In genomic region chr13:41053384-41053826, GRCh38 we compare ENCODE assay signal across 8 cellular contexts. TPM values are rescaled to one million over a fixed set of nuclear protein-coding genes. Genes with fewer than 3 reads are reported as not detected.
A peak's percentile ranks its signal among the peaks of the same experiment; 100 is the strongest.
DNase-seq lines count a peak whose midpoint lies in the region; ATAC-seq, FAIRE-seq and TF ChIP-seq lines count a peak whose summit lies in the region.

No MANE protein-coding gene starts in this region.

- H3K27me3 Mint-ChIP-seq in activated CD8-positive, alpha-beta T cell treated with anti-CD3 and anti-CD28 coated beads, Interleukin-2, amount 10 ng/mL, durations not matched to agents 7 days and 5 days (ENCODE audit: low read depth), result no peaks in the 10 kb centered on the region
- H3K27me3 Mint-ChIP-seq in activated CD4-positive, alpha-beta T cell treated with anti-CD3 and anti-CD28 coated beads, Interleukin-2, amount 10 ng/mL, durations not matched to agents 7 days and 5 days, result no peaks in the 10 kb centered on the region

- in situ Hi-C loops in HepG2 (cut with HindIII; ENCODE audit: extremely low pct_ligation_motif_present, low pct_unique_long_range_greater_than_20kb), result loop anchor here (10.0 kb wide), 1 partner anchor 79 kb away; no protein-coding TSS in a partner anchor

- peaks cover 11% of the 10 kb centered on the region for H3K36me3 Mint-ChIP-seq in activated CD8-positive, alpha-beta T cell treated with anti-CD3 and anti-CD28 coated beads, Interleukin-2, amount 10 ng/mL, durations not matched to agents 7 days and 5 days (ENCODE audit: low read depth)
- peaks cover 10% of the 10 kb centered on the region for H3K36me3 Mint-ChIP-seq in activated CD4-positive, alpha-beta T cell treated with anti-CD3 and anti-CD28 coated beads, Interleukin-2, amount 10 ng/mL, durations not matched to agents 7 days and 5 days (ENCODE audit: low read depth)

- DNase-seq in GM12892 (ENCODE audit: insufficient read length), result no peak
- no peak for DNase-seq in HepG2 (ENCODE audit: low spot score)
- DNase-seq in foreskin melanocyte, result no peak
- no peak for DNase-seq in DMS 273 treated with DMSO at 0.1 percent for 48 hours (lab: John Stamatoyannopoulos, UW)
- DNase-seq in activated CD8-positive, alpha-beta T cell treated with anti-CD3 and anti-CD28 coated beads, Interleukin-2, amount 10 ng/mL, durations not matched to agents 7 days and 5 days, result no peak
- DNase-seq in activated CD4-positive, alpha-beta T cell treated with anti-CD3 and anti-CD28 coated beads, Interleukin-2, amount 10 ng/mL, durations not matched to agents 7 days and 5 days, result no peak

- peaks cover 48% of the 10 kb centered on the region for H3K4me1 Mint-ChIP-seq in activated CD8-positive, alpha-beta T cell treated with anti-CD3 and anti-CD28 coated beads, Interleukin-2, amount 10 ng/mL, durations not matched to agents 7 days and 5 days (ENCODE audit: low read depth)
- peaks cover 56% of the 10 kb centered on the region for H3K4me1 Mint-ChIP-seq in activated CD4-positive, alpha-beta T cell treated with anti-CD3 and anti-CD28 coated beads, Interleukin-2, amount 10 ng/mL, durations not matched to agents 7 days and 5 days

- no peak for TF ChIP-seq EP300 in HepG2 (IDR thresholded peaks at IDR 0.05; ENCODE audit: low read depth in 2 of 2, low read length in 2 of 2)
- TF ChIP-seq EP300 in HepG2 (CRISPR knock-in tag; IDR thresholded peaks at IDR 0.05; ENCODE audit: borderline replicate concordance), result no peak

- H3K4me2 ChIP-seq in HepG2 (ENCODE audit: low read depth, low read length), result peak overlapping the region; percentile 8; the same call in 1 of the 2 replicates

- TF ChIP-seq RAD21 in HepG2 (CRISPR knock-in tag; IDR thresholded peaks at IDR 0.05), result no peak

- H3K27me3 ChIP-seq in HepG2 (ENCODE audit: control insufficient read depth in 1 of 2, insufficient read depth in 2 of 2, low read length in 2 of 2), result no peaks in the 10 kb centered on the region

- peaks cover 100% of the 10 kb centered on the region for H3K79me2 ChIP-seq in HepG2 (ENCODE audit: insufficient read depth, low read length)

- CTCF ChIA-PET in HepG2 (lab: Yijun Ruan, JAX; ENCODE audit: low intra/inter-chr PET ratio, low total read pairs), result no interaction called here
- CTCF ChIA-PET in activated CD8-positive, alpha-beta T cell treated with anti-CD3 and anti-CD28 coated beads, Interleukin-2, amount 10 ng/mL, durations not matched to agents 7 days and 5 days (lab: Charles Lee), result interaction anchor here (0.7 to 5.3 kb wide), 37 partner anchors 9 to 259 kb away, joined by 3 to 60 read pairs (median 6); partner anchors contain the start of gene ELF1
- CTCF ChIA-PET in activated CD4-positive, alpha-beta T cell treated with anti-CD3 and anti-CD28 coated beads, Interleukin-2, amount 10 ng/mL, durations not matched to agents 7 days and 5 days (lab: Charles Lee), result interaction anchor here (0.9 to 1.9 kb wide), 2 partner anchors 33 to 81 kb away, joined by 3 to 6 read pairs; no protein-coding TSS in a partner anchor

- H4K20me1 ChIP-seq in HepG2 (ENCODE audit: insufficient read depth, low read length), result peaks cover 41% of the 10 kb centered on the region

- FAIRE-seq in GM12892 (lab: Jason Lieb, UNC) (peak; percentile 44), HepG2 (lab: Jason Lieb, UNC) (no peak)

- H3K27ac Mint-ChIP-seq in activated CD8-positive, alpha-beta T cell treated with anti-CD3 and anti-CD28 coated beads, Interleukin-2, amount 10 ng/mL, durations not matched to agents 7 days and 5 days, result no peak overlapping the region
- H3K27ac Mint-ChIP-seq in activated CD4-positive, alpha-beta T cell treated with anti-CD3 and anti-CD28 coated beads, Interleukin-2, amount 10 ng/mL, durations not matched to agents 7 days and 5 days, result no peak overlapping the region

- H3K4me3 Mint-ChIP-seq in activated CD8-positive, alpha-beta T cell treated with anti-CD3 and anti-CD28 coated beads, Interleukin-2, amount 10 ng/mL, durations not matched to agents 7 days and 5 days, result no peak overlapping the region
- H3K4me3 Mint-ChIP-seq in activated CD4-positive, alpha-beta T cell treated with anti-CD3 and anti-CD28 coated beads, Interleukin-2, amount 10 ng/mL, durations not matched to agents 7 days and 5 days, result no peak overlapping the region

- H3K4me3 ChIP-seq in HepG2 (replicated peaks in 1 of 3; ENCODE audit: insufficient read depth in 1 of 3, low read depth in 2 of 3, low read length in 3 of 3), result no peak overlapping the region

- H2AFZ ChIP-seq in HepG2 (ENCODE audit: low read length), result no peak overlapping the region

- no peak for TF ChIP-seq CTCF in HepG2 (CRISPR knock-in tag; IDR thresholded peaks at IDR 0.05)

- intact Hi-C loops in HepG2 (cut with micrococcal nuclease; ENCODE audit: unreplicated experiment), result no loop called here

- no peak overlapping the region for H3K9ac ChIP-seq in HepG2 (ENCODE audit: insufficient read depth, low read depth, low read length)

- no TSS peak for BruUV-seq in HepG2 (replicated peaks; lab: Mats Ljungman, UMichigan)

- peaks cover 3 to 14% of the 10 kb centered on the region in 2 experiments; a peak in 2 of 5 replicates for H3K36me3 ChIP-seq in HepG2 (replicated peaks in 1 of 2; ENCODE audit: control insufficient read depth in 1 of 2, insufficient read depth in 2 of 2, low read length in 2 of 2)

- peaks cover 92% of the 10 kb centered on the region for H3K4me1 ChIP-seq in HepG2 (ENCODE audit: insufficient read depth, low read length)

- 65% methylated on average over 2 of the region's 2 CpGs for WGBS in HepG2 (ENCODE audit: low lambda C conversion rate)

- no peaks in the 10 kb centered on the region for H3K9me3 Mint-ChIP-seq in activated CD8-positive, alpha-beta T cell treated with anti-CD3 and anti-CD28 coated beads, Interleukin-2, amount 10 ng/mL, durations not matched to agents 7 days and 5 days (ENCODE audit: insufficient read depth)
- peaks cover 4% of the 10 kb centered on the region for H3K9me3 Mint-ChIP-seq in activated CD4-positive, alpha-beta T cell treated with anti-CD3 and anti-CD28 coated beads, Interleukin-2, amount 10 ng/mL, durations not matched to agents 7 days and 5 days

- peak; percentile 71 for ATAC-seq in HG02852 (IDR thresholded peaks at IDR 0.05; ENCODE audit: unreplicated experiment)
- no peak for ATAC-seq in HepG2
- no peak for ATAC-seq in activated CD8-positive, alpha-beta T cell treated with anti-CD3 and anti-CD28 coated beads, Interleukin-2, amount 10 ng/mL, durations not matched to agents 7 days and 5 days

- peak overlapping the region; percentile 11 for H3K27ac ChIP-seq in HepG2 (ENCODE audit: extremely low read length, insufficient read depth, low read length)

- TF ChIP-seq POLR2A in GM12892 (IDR thresholded peaks at IDR 0.05; ENCODE audit: low read depth, low read length) (no peak), Raji (IDR thresholded peaks at IDR 0.05; ENCODE audit: insufficient read depth, low read depth, low read length) (0 out of 2 replicates have a peak, but pooled peaks have one; percentile 18), HepG2 (IDR thresholded peaks at IDR 0.05; ENCODE audit: insufficient read depth in 1 of 2, low read depth in 2 of 2, low read length in 2 of 2) (no peak)

- H3K9me3 ChIP-seq in HepG2 (ENCODE audit: low read length), result peaks cover 9% of the 10 kb centered on the region

- POLR2A ChIA-PET in HepG2 (lab: Yijun Ruan, JAX), result no interaction called here
- POLR2A ChIA-PET in activated CD8-positive, alpha-beta T cell treated with anti-CD3 and anti-CD28 coated beads, Interleukin-2, amount 10 ng/mL, durations not matched to agents 7 days and 5 days (lab: Charles Lee), result no interaction called here
- POLR2A ChIA-PET in activated CD4-positive, alpha-beta T cell treated with anti-CD3 and anti-CD28 coated beads, Interleukin-2, amount 10 ng/mL, durations not matched to agents 7 days and 5 days (lab: Charles Lee), result no interaction called here

RNA-seq across cellular contexts. Expression of gene WBP4, which starts 7.9 kb away (rescaled TPM):
- polyA plus RNA-seq in GM12892 (2012; ENCODE audit: missing spikeins), result 19.7 TPM
- total RNA-seq in HepG2 (2016; rRNA removed; fragmentation: Illumina TruSeq; extraction: Trizol), result 11.7 and 16.8 TPM in 2 replicates
- total RNA-seq in HepG2 (2016; cell fraction: cytosol; rRNA removed; fragmentation: Illumina TruSeq; extraction: Trizol; ENCODE audit: low read depth), result 1.8 and 2.7 TPM in 2 replicates
- 12.5 and 16.9 TPM in 2 replicates for total RNA-seq in HepG2 (2016; cell fraction: insoluble cytoplasmic fraction; rRNA removed; fragmentation: Illumina TruSeq; extraction: Trizol)
- 4.5 and 4.9 TPM in 2 replicates for total RNA-seq in HepG2 (2016; cell fraction: membrane; rRNA removed; fragmentation: Illumina TruSeq; extraction: Trizol)
- 8.6 and 8.7 TPM in 2 replicates for total RNA-seq in HepG2 (2016; cell fraction: nucleus; rRNA removed; fragmentation: Illumina TruSeq; extraction: Trizol)
- polyA plus RNA-seq in HepG2 (2011; rRNA removed), result 5.6 and 6.7 TPM in 2 replicates
- polyA plus RNA-seq in HepG2 (2011; cell fraction: cytosol; rRNA removed), result 2.7 and 3.8 TPM in 2 replicates
- polyA plus RNA-seq in HepG2 (2011; cell fraction: nucleus; rRNA removed), result 2.8 and 4.4 TPM in 2 replicates
- polyA plus RNA-seq in HepG2 (2012), result 9.8 and 11.1 TPM in 2 replicates
- polyA plus RNA-seq in HepG2 (2016; cell fraction: cytosol; fragmentation: Illumina TruSeq; extraction: Trizol; ENCODE audit: low read depth), result 1.0 and 1.1 TPM in 2 replicates
- 18.0 and 18.9 TPM in 2 replicates for polyA plus RNA-seq in HepG2 (2016; cell fraction: insoluble cytoplasmic fraction; fragmentation: Illumina TruSeq; extraction: Trizol; ENCODE audit: low read depth)
- polyA plus RNA-seq in HepG2 (2016; cell fraction: membrane; fragmentation: Illumina TruSeq; extraction: Trizol; ENCODE audit: low read depth), result 2.6 and 3.2 TPM in 2 replicates
- polyA plus RNA-seq in HepG2 (2016; cell fraction: nucleus; fragmentation: Illumina TruSeq; extraction: Trizol; ENCODE audit: insufficient read depth, low read depth), result 14.5 and 15.5 TPM in 2 replicates
- polyA minus RNA-seq in HepG2 (2011; rRNA and poly(A)+ RNA removed; ENCODE audit: low replicate concordance), result 0.91 and 1.3 TPM in 2 replicates
- 3.2 and 3.7 TPM in 2 replicates for polyA minus RNA-seq in HepG2 (2011; cell fraction: cytosol; rRNA and poly(A)+ RNA removed)
- 8.1 and 9.2 TPM in 2 replicates for polyA minus RNA-seq in HepG2 (2011; cell fraction: nucleus; rRNA and poly(A)+ RNA removed)
- total RNA-seq in activated CD8-positive, alpha-beta T cell treated with anti-CD3 and anti-CD28 coated beads, Interleukin-2, amount 10 ng/mL, durations not matched to agents 7 days and 5 days, result 10 to 100 TPM in 1 of 2 experiments, 1 to 10 TPM in 1; 9.7 to 10.4 TPM
- total RNA-seq in activated CD4-positive, alpha-beta T cell treated with anti-CD3 and anti-CD28 coated beads, Interleukin-2, amount 10 ng/mL, durations not matched to agents 7 days and 5 days, result 10 to 100 TPM in 1 of 2 experiments, 1 to 10 TPM in 1; 9.8 to 12.2 TPM

RNA-seq across cellular contexts. Expression of gene ELF1, which starts 34.3 kb away (rescaled TPM):
- 57.3 TPM for polyA plus RNA-seq in GM12892 (2012; ENCODE audit: missing spikeins)
- total RNA-seq in HepG2 (2016; rRNA removed; fragmentation: Illumina TruSeq; extraction: Trizol), result 71.5 and 91.5 TPM in 2 replicates
- total RNA-seq in HepG2 (2016; cell fraction: cytosol; rRNA removed; fragmentation: Illumina TruSeq; extraction: Trizol; ENCODE audit: low read depth), result 12.1 and 14.2 TPM in 2 replicates
- total RNA-seq in HepG2 (2016; cell fraction: insoluble cytoplasmic fraction; rRNA removed; fragmentation: Illumina TruSeq; extraction: Trizol), result 70.6 and 87.4 TPM in 2 replicates
- 24.5 and 26.2 TPM in 2 replicates for total RNA-seq in HepG2 (2016; cell fraction: membrane; rRNA removed; fragmentation: Illumina TruSeq; extraction: Trizol)
- total RNA-seq in HepG2 (2016; cell fraction: nucleus; rRNA removed; fragmentation: Illumina TruSeq; extraction: Trizol), result 78.4 and 79.2 TPM in 2 replicates
- polyA plus RNA-seq in HepG2 (2011; rRNA removed), result 24.6 and 26.5 TPM in 2 replicates
- polyA plus RNA-seq in HepG2 (2011; cell fraction: cytosol; rRNA removed), result 14.1 and 18.0 TPM in 2 replicates
- polyA plus RNA-seq in HepG2 (2011; cell fraction: nucleus; rRNA removed), result 15.7 and 16.1 TPM in 2 replicates
- polyA plus RNA-seq in HepG2 (2012), result 28.9 and 32.2 TPM in 2 replicates
- polyA plus RNA-seq in HepG2 (2016; cell fraction: cytosol; fragmentation: Illumina TruSeq; extraction: Trizol; ENCODE audit: low read depth), result 1.6 and 1.9 TPM in 2 replicates
- polyA plus RNA-seq in HepG2 (2016; cell fraction: insoluble cytoplasmic fraction; fragmentation: Illumina TruSeq; extraction: Trizol; ENCODE audit: low read depth), result 55.8 and 56.2 TPM in 2 replicates
- 6.4 and 6.6 TPM in 2 replicates for polyA plus RNA-seq in HepG2 (2016; cell fraction: membrane; fragmentation: Illumina TruSeq; extraction: Trizol; ENCODE audit: low read depth)
- 46.4 and 47.1 TPM in 2 replicates for polyA plus RNA-seq in HepG2 (2016; cell fraction: nucleus; fragmentation: Illumina TruSeq; extraction: Trizol; ENCODE audit: insufficient read depth, low read depth)
- 18.2 and 60.6 TPM in 2 replicates for polyA minus RNA-seq in HepG2 (2011; rRNA and poly(A)+ RNA removed; ENCODE audit: low replicate concordance)
- 29.5 and 31.8 TPM in 2 replicates for polyA minus RNA-seq in HepG2 (2011; cell fraction: cytosol; rRNA and poly(A)+ RNA removed)
- 77.6 and 81.4 TPM in 2 replicates for polyA minus RNA-seq in HepG2 (2011; cell fraction: nucleus; rRNA and poly(A)+ RNA removed)
- 100 to 1,000 TPM; 106 to 107 TPM for total RNA-seq in activated CD8-positive, alpha-beta T cell treated with anti-CD3 and anti-CD28 coated beads, Interleukin-2, amount 10 ng/mL, durations not matched to agents 7 days and 5 days
- total RNA-seq in activated CD4-positive, alpha-beta T cell treated with anti-CD3 and anti-CD28 coated beads, Interleukin-2, amount 10 ng/mL, durations not matched to agents 7 days and 5 days, result 100 to 1,000 TPM; 125 to 149 TPM
